8 cellular contexts compared by ENCODE assay signal in the genomic region with DNA sequence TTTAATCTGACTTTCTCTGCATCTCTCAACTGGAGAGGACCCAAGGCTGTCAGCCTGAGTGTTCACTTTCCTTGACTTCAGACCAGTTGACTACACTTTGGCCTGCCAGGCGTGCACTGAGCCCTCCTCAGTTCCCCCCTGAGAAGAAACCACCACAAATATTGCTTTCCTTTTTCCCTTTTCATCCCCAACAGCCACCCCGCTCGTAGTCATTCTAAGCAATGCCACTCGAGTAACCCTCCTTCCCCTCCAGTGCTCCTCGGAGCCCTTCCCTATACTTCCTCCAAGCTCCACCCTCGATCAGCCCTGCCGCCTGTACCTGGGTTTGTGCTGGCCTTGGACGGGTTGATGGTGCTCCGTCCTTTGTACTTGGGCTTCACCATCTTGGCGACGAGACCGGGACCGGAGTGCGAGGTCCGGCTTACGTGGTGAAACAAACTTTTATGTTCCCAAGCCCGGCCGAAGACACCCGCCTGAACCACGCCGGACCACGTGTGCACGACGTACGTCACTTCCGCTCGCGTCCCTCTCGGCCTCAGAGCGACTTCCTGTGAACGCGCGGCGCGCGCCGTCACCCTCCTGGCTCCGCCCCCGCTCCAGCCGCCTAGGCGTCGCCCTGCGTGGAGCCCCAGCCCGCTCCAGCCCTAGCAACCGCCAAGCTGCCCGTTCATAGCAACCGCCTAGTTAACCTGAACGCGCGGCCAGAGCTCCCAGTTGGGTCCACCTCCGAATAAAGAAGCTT. TPM values are rescaled to one million over a fixed set of nuclear protein-coding genes. Genes with fewer than 3 reads are reported as not detected.
A peak's percentile ranks its signal among the peaks of the same experiment; 100 is the strongest.
DNase-seq lines count a peak whose midpoint lies in the region; ATAC-seq and TF ChIP-seq lines count a peak whose summit lies in the region.

A gene (minus strand): TSS at position 498 of the 742 bp plus-strand sequence. CDS start 115 bp downstream, at position 383.

- H3K4me3 ChIP-seq in ascending aorta (peak within 1 kb of the TSS; percentile 78 to 80), right cardiac atrium (ENCODE audit: low read length) (peak within 1 kb of the TSS; percentile 85), vagina (peak within 1 kb of the TSS; percentile 71 to 78)

- peaks cover 5 to 15% of the 10 kb centered on the region in 2 donors for H3K4me1 ChIP-seq in ascending aorta
- H3K4me1 ChIP-seq in right cardiac atrium (ENCODE audit: control insufficient read depth, insufficient read depth, low read length), result peaks cover 2% of the 10 kb centered on the region
- peaks cover 26% of the 10 kb centered on the region for H3K4me1 ChIP-seq in vagina

- H3K27me3 ChIP-seq in ascending aorta (no peaks in the 10 kb centered on the region), right cardiac atrium (ENCODE audit: control insufficient read depth, insufficient read depth) (no peaks in the 10 kb centered on the region), vagina (no peaks in the 10 kb centered on the region)

- H3K27ac ChIP-seq in ascending aorta (peak within 1 kb of the TSS; percentile 81 to 82), right cardiac atrium (ENCODE audit: low read length) (peak within 1 kb of the TSS; percentile 81), vagina (peak within 1 kb of the TSS; percentile 63)

- under 1% methylated on average over 51 of the region's 51 CpGs for WGBS in right cardiac atrium

- ATAC-seq in GM18499 (IDR thresholded peaks at IDR 0.05; ENCODE audit: insufficient read depth, unreplicated experiment) (peak; percentile 65), HG02943 (IDR thresholded peaks at IDR 0.05; ENCODE audit: low read depth, unreplicated experiment) (peak; percentile 86), right cardiac atrium (peak; percentile 100)

- TF ChIP-seq CTCF in ascending aorta (IDR thresholded peaks at IDR 0.05), result no peak
- no peak for TF ChIP-seq CTCF in vagina (IDR thresholded peaks at IDR 0.05)

- H3K9me3 ChIP-seq in ascending aorta (no peaks in the 10 kb centered on the region), right cardiac atrium (ENCODE audit: control insufficient read depth, low read length) (no peaks in the 10 kb centered on the region), vagina (no peaks in the 10 kb centered on the region)

- intact Hi-C loops in T-helper 2 cell treated with Interferon-gamma antibody and Interleukin-4, amounts not matched to agents 100 ng/mL and 5 ng/mL, for 36 hours (cut with micrococcal nuclease), result loop anchor here (1.0 to 5.0 kb wide), 6 partner anchors 41 to 262 kb away; a partner anchor contains a TSS
- intact Hi-C loops in ascending aorta (cut with DNase I) (loop anchor here (1.0 to 5.0 kb wide), 7 partner anchors 41 to 263 kb away; a partner anchor contains a TSS), right cardiac atrium (cut with DNase I) (no loop called here), vagina (cut with DNase I) (loop anchor here (5.0 kb wide), 1 partner anchor 87 kb away; no protein-coding TSS in a partner anchor)

- peaks cover 20 to 28% of the 10 kb centered on the region in 2 donors for H3K36me3 ChIP-seq in ascending aorta
- H3K36me3 ChIP-seq in vagina, result peaks cover 0 to 24% of the 10 kb centered on the region in 2 donors

- DNase-seq in NCI-H187 treated with DMSO at 0.1 percent for 48 hours (lab: John Stamatoyannopoulos, UW) (peak; percentile 61), ascending aorta (ENCODE audit: low spot score in 2 of 2) (peak; percentile 86 to 98), right cardiac atrium (peak; percentile 98 to 100 (median 99)), putamen (ENCODE audit: low spot score) (peak; percentile 95), vagina (ENCODE audit: extremely low spot score in 2 of 2) (peak in 1 of 2 donors; percentile 96)

- TF ChIP-seq POLR2A in vagina (IDR thresholded peaks at IDR 0.05), result peak in 1 of 2 donors; percentile 53

RNA-seq across cellular contexts. Expression of the gene that starts here (rescaled TPM):
- total RNA-seq in T-helper 2 cell treated with Interferon-gamma antibody and Interleukin-4, amounts not matched to agents 100 ng/mL and 5 ng/mL, for 36 hours, result 68.9 TPM in 2 replicates
- 17.0 TPM for total RNA-seq in ascending aorta
- total RNA-seq in right cardiac atrium, result 10 to 100 TPM; 22.2 to 33.5 (median 25.9) TPM
- 33.5 TPM for polyA plus RNA-seq in right cardiac atrium
- 62.1 TPM for total RNA-seq in vagina

Comparison
In these comparisons a context has a peak if more than half of its experiments do, and no peak if none do; other contexts are left out.
1. intact Hi-C loops: an anchor here in T-helper 2 cell treated with Interferon-gamma antibody and Interleukin-4, amounts not matched to agents 100 ng/mL and 5 ng/mL, for 36 hours (1.0 to 5.0 kb wide), ascending aorta (1.0 to 5.0 kb wide) and vagina (5.0 kb wide); none called in right cardiac atrium.